Comparison of ENCODE assay signal across 8 cellular contexts in the genomic region with DNA sequence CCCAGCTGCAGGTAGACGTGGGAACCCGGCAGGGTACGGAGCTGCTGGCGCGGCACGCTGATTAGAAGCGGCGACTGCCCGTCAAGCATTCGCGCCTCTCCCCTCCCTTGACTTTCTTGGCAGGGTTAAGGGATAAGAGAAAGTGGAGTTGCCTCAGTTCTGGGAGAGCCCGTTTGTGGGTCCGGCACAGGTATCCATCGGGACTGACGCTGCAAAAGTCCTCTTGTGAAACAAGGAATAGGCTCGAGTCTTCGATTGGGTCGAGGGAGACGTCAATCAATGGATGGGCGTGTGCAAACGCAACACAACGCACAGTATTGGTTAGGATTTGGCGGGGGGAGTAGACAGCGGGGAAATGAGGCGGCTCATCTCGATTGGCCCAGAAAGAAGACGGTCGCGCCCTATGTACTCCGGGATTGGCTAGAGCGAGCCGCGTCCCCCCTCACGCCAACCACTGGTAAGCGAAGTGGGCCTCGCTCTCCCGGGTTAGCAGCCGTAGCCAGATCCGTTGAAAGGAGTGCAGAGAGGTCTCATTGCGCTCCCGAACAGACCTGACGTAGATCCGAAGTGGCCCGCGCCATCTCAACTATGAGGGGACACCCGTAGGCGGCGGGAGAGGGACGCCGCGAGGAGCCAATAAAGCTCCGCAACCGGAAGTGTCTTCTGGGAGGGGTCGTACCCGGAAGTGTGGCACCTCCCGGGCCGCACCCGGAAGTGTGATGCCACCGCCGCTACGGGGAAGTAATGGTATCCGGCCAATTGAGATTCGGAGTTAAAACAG. TPM values are rescaled to one million over a fixed set of nuclear protein-coding genes. Genes with fewer than 3 reads are reported as not detected.
DNase-seq lines count a peak whose midpoint lies in the region; ATAC-seq and TF ChIP-seq lines count a peak whose summit lies in the region.

TSS of gene MON1B (plus strand) at position 713 of the 781 bp plus-strand sequence. CDS start 296 bp downstream, outside the sequence.

- peaks cover 12% of the 10 kb centered on the region for H3K27me3 Mint-ChIP-seq in T-helper 1 cell treated with Interleukin-12 subunit alpha and Interleukin-12 subunit beta and Interleukin-4 antibody, amounts not matched to agents 30 μg/mL and 1 μg/mL, for 36 hours (ENCODE audit: low read depth)

- intact Hi-C loops in left cardiac atrium (cut with DNase I): no loop called here
- intact Hi-C loops in posterior vena cava (cut with DNase I): no loop called here
- intact Hi-C loops in upper lobe of right lung (cut with DNase I): no loop called here

- no peaks in the 10 kb centered on the region for H3K27me3 ChIP-seq in upper lobe of right lung

- no peaks in the 10 kb centered on the region for H3K9me3 ChIP-seq in upper lobe of right lung

- H3K4me1 Mint-ChIP-seq in T-helper 1 cell treated with Interleukin-12 subunit alpha and Interleukin-12 subunit beta and Interleukin-4 antibody, amounts not matched to agents 30 μg/mL and 1 μg/mL, for 36 hours (ENCODE audit: low read depth): peaks cover 37% of the 10 kb centered on the region

- peaks cover 12% of the 10 kb centered on the region for H3K4me1 ChIP-seq in upper lobe of right lung

- in situ Hi-C loops in GM13977 (cut with MboI; ENCODE audit: low pct_unique_long_range_greater_than_20kb, low sequenced_read_pairs, unreplicated experiment): loop anchor here (25.0 kb wide), 1 partner anchor 1403 kb away; no protein-coding TSS in a partner anchor

- peaks cover 22% of the 10 kb centered on the region for H3K36me3 ChIP-seq in upper lobe of right lung

- peak within 1 kb of the TSS; percentile 90 for H3K4me3 Mint-ChIP-seq in T-helper 1 cell treated with Interleukin-12 subunit alpha and Interleukin-12 subunit beta and Interleukin-4 antibody, amounts not matched to agents 30 μg/mL and 1 μg/mL, for 36 hours

- H3K27ac Mint-ChIP-seq in T-helper 1 cell treated with Interleukin-12 subunit alpha and Interleukin-12 subunit beta and Interleukin-4 antibody, amounts not matched to agents 30 μg/mL and 1 μg/mL, for 36 hours: peak within 1 kb of the TSS; percentile 98

- peak within 1 kb of the TSS; percentile 86 for H3K4me3 ChIP-seq in upper lobe of right lung

- H3K9me3 Mint-ChIP-seq in T-helper 1 cell treated with Interleukin-12 subunit alpha and Interleukin-12 subunit beta and Interleukin-4 antibody, amounts not matched to agents 30 μg/mL and 1 μg/mL, for 36 hours: no peaks in the 10 kb centered on the region

- TF ChIP-seq CTCF in GM13977 (IDR thresholded peaks at IDR 0.05; ENCODE audit: extremely low read depth, insufficient read depth, missing control alignments): no peak
- TF ChIP-seq CTCF in upper lobe of right lung (IDR thresholded peaks at IDR 0.05): peak; percentile 9

- DNase-seq in GM13977 (ENCODE audit: low spot score): peak; percentile 96
- peak; percentile 95 for DNase-seq in NCI-H1694 (lab: John Stamatoyannopoulos, UW)
- peak; percentile 98 for DNase-seq in amniotic stem cell (lab: John Stamatoyannopoulos, UW)
- DNase-seq in left cardiac atrium: peak; percentile 98
- peak; percentile 99 for DNase-seq in posterior vena cava (ENCODE audit: low spot score)
- peak; percentile 98 for DNase-seq in upper lobe of right lung

- peak; percentile 95 for ATAC-seq in HG02884 (IDR thresholded peaks at IDR 0.05; ENCODE audit: unreplicated experiment)
- peak; percentile 99 for ATAC-seq in left cardiac atrium
- peak; percentile 98 for ATAC-seq in upper lobe of right lung

- H3K27ac ChIP-seq in upper lobe of right lung: peak within 1 kb of the TSS; percentile 99

- H3K36me3 Mint-ChIP-seq in T-helper 1 cell treated with Interleukin-12 subunit alpha and Interleukin-12 subunit beta and Interleukin-4 antibody, amounts not matched to agents 30 μg/mL and 1 μg/mL, for 36 hours (ENCODE audit: low read depth): peaks cover 32% of the 10 kb centered on the region

RNA-seq across cellular contexts. Expression of gene MON1B, which starts in this region (rescaled TPM):
- total RNA-seq in left cardiac atrium (10 to 100 TPM; 21.2 to 25.5 TPM), posterior vena cava (10 to 100 TPM; 34.7 to 35.6 TPM), upper lobe of right lung (54.2 TPM)

Comparison
In these comparisons a context has a peak if more than half of its experiments do, and no peak if none do; other contexts are left out.
1. Peak in every context shown above with its lines: DNase-seq, ATAC-seq, H3K4me3 ChIP-seq and H3K27ac ChIP-seq.